8 cellular contexts compared by ENCODE assay signal in the genomic region with DNA sequence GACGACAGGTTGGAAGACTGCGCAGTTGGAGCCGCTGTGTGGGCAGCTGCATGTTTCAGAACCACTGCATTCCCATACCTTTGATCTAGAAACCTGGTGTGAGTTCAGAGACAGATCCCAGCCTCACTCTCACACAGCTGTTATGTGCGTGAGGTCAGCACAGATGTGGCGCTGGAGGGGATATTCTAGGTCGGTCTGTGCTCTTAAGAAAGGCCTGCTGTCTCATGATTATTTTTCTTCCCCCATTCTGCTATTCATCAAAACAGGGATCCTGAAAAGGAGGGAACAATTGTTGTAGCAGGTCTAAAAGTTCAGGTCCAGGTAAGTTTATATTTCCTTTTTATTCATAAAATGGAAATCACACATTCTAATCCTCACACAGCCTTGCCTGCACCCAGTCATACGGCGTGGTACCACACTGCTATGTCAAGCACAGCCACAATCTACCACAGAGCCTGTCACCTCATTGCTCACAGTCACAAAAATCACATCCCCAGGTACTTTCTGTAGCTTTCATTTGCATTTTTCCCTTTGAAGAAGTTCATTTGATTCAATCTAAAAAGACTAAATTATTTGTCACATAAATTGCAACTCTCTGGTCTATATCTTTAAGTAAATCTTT. TPM values are rescaled to one million over a fixed set of nuclear protein-coding genes. Genes with fewer than 3 reads are reported as not detected.
DNase-seq lines count a peak whose midpoint lies in the region; TF ChIP-seq lines count a peak whose summit lies in the region.

No MANE protein-coding gene starts in this region.

- no CpG with 5 or more reads among the region's 8 CpGs for WGBS in mesendoderm (ENCODE audit: extremely low coverage, insufficient coverage, low lambda C conversion rate)
- WGBS in urinary bladder = 65% methylated on average over 8 of the region's 8 CpGs

- no peak overlapping the region for H4K8ac ChIP-seq in mesendoderm (ENCODE audit: low read depth, low read length)

- no peak for TF ChIP-seq CTCF in astrocyte of the cerebellum (IDR thresholded peaks at IDR 0.05; ENCODE audit: low read depth, low read length, missing control alignments)

- H3K27me3 ChIP-seq in BLaER1 (no peaks in the 10 kb centered on the region), HUES48 (ENCODE audit: control insufficient read depth, insufficient read depth, low read length) (no peaks in the 10 kb centered on the region), mesendoderm (ENCODE audit: insufficient read depth, low read length, poor library complexity) (no peaks in the 10 kb centered on the region)

- H2BK120ac ChIP-seq in mesendoderm (ENCODE audit: low read depth, low read length) = no peak overlapping the region

- no peak overlapping the region for H3K56ac ChIP-seq in mesendoderm (ENCODE audit: low read length)

- H3K9ac ChIP-seq in BLaER1 = peak overlapping the region; percentile 88
- no peak overlapping the region for H3K9ac ChIP-seq in HUES48 (ENCODE audit: low read depth, low read length)
- H3K9ac ChIP-seq in mesendoderm (ENCODE audit: low read length) = peak overlapping the region; percentile 68

- H3K79me2 ChIP-seq in mesendoderm (ENCODE audit: control insufficient read depth, insufficient read depth, low read length) = peaks cover 6% of the 10 kb centered on the region

- H3K18ac ChIP-seq in mesendoderm (ENCODE audit: low read length) = no peak overlapping the region

- H2AK5ac ChIP-seq in mesendoderm (ENCODE audit: low read length) = no peak overlapping the region

- H3K9me3 ChIP-seq in BLaER1 (peaks cover 28% of the 10 kb centered on the region), HUES48 (ENCODE audit: control insufficient read depth, insufficient read depth, low read length) (peaks cover 12% of the 10 kb centered on the region)

- peak overlapping the region; percentile 93 for H3K4me2 ChIP-seq in BLaER1
- no peak overlapping the region for H3K4me2 ChIP-seq in mesendoderm (ENCODE audit: low read length)

- no peak overlapping the region for H2BK5ac ChIP-seq in mesendoderm (ENCODE audit: low read length)

- H4K20me1 ChIP-seq in BLaER1 = no peaks in the 10 kb centered on the region

- no peak overlapping the region for H3K23ac ChIP-seq in mesendoderm (ENCODE audit: low read length)

- H3K36me3 ChIP-seq in BLaER1 (peaks cover 25% of the 10 kb centered on the region), HUES48 (ENCODE audit: control insufficient read depth, insufficient read depth, low read length) (no peaks in the 10 kb centered on the region), mesendoderm (ENCODE audit: control insufficient read depth, insufficient read depth, low read length) (no peaks in the 10 kb centered on the region), urinary bladder (ENCODE audit: insufficient read depth) (no peaks in the 10 kb centered on the region)

- peak overlapping the region; percentile 78 for H3K4me3 ChIP-seq in BLaER1
- H3K4me3 ChIP-seq in HUES48 (ENCODE audit: low read depth, low read length) = peak overlapping the region; percentile 94
- peak overlapping the region; percentile 60 for H3K4me3 ChIP-seq in astrocyte of the cerebellum (ENCODE audit: low read depth, low read length)
- no peak overlapping the region for H3K4me3 ChIP-seq in mesendoderm (ENCODE audit: low read length)
- peak overlapping the region; percentile 53 for H3K4me3 ChIP-seq in urinary bladder (ENCODE audit: low read depth, low read length)

- no peak for DNase-seq in astrocyte of the cerebellum (ENCODE audit: low read depth)
- DNase-seq in mesendoderm = no peak
- no peak for DNase-seq in NCI-H82 (lab: John Stamatoyannopoulos, UW)
- no peak for DNase-seq in NCI-H2107 (lab: John Stamatoyannopoulos, UW)
- no peak for DNase-seq in iPS-NIHi11 (ENCODE audit: low spot score)

- H3K4me1 ChIP-seq in BLaER1 (peaks cover 19% of the 10 kb centered on the region), HUES48 (ENCODE audit: control insufficient read depth, insufficient read depth, low read length) (no peaks in the 10 kb centered on the region), mesendoderm (ENCODE audit: control insufficient read depth, low read depth, low read length) (peaks cover 2% of the 10 kb centered on the region), urinary bladder (ENCODE audit: insufficient read depth) (no peaks in the 10 kb centered on the region)

- no peak overlapping the region for H4K5ac ChIP-seq in mesendoderm (ENCODE audit: low read length)

- peaks cover 4% of the 10 kb centered on the region for H3K79me1 ChIP-seq in mesendoderm (ENCODE audit: low read length)

- H3K27ac ChIP-seq in BLaER1 (peak overlapping the region; percentile 92), HUES48 (ENCODE audit: low read depth, low read length) (no peak overlapping the region), mesendoderm (ENCODE audit: low read depth, low read length) (no peak overlapping the region), urinary bladder (ENCODE audit: low read depth) (no peak overlapping the region)

- no peak overlapping the region for H2BK15ac ChIP-seq in mesendoderm (replicated peaks; ENCODE audit: low read depth)

- no peak overlapping the region for H3K4ac ChIP-seq in mesendoderm (ENCODE audit: low read depth, low read length)

- in situ Hi-C loops in astrocyte of the cerebellum (cut with HindIII; ENCODE audit: low sequenced_read_pairs) = no loop called here

RNA-seq across cellular contexts. Expression of gene ZNF546, which starts 0.8 kb away (rescaled TPM):
- polyA plus RNA-seq in mesendoderm (2013, experiment 1 of 2) = 0.15 TPM
- polyA plus RNA-seq in mesendoderm (2013, experiment 2 of 2) = 0.27 TPM
- total RNA-seq in urinary bladder = 23.4 TPM
- polyA plus RNA-seq in urinary bladder = 2.3 TPM

RNA-seq across cellular contexts. Expression of gene PSMC4, which starts 26.7 kb away (rescaled TPM):
- polyA plus RNA-seq in mesendoderm (2013, experiment 1 of 2) = 114 TPM
- 113 TPM for polyA plus RNA-seq in mesendoderm (2013, experiment 2 of 2)
- total RNA-seq in urinary bladder = 45.2 TPM
- 81.4 TPM for polyA plus RNA-seq in urinary bladder

RNA-seq across cellular contexts. Expression of gene ZNF780B, which starts 58.3 kb away (rescaled TPM):
- 9.1 TPM for polyA plus RNA-seq in mesendoderm (2013, experiment 1 of 2)
- polyA plus RNA-seq in mesendoderm (2013, experiment 2 of 2) = 8.0 TPM
- 45.3 TPM for total RNA-seq in urinary bladder
- 9.8 TPM for polyA plus RNA-seq in urinary bladder
